In the genomic region with DNA sequence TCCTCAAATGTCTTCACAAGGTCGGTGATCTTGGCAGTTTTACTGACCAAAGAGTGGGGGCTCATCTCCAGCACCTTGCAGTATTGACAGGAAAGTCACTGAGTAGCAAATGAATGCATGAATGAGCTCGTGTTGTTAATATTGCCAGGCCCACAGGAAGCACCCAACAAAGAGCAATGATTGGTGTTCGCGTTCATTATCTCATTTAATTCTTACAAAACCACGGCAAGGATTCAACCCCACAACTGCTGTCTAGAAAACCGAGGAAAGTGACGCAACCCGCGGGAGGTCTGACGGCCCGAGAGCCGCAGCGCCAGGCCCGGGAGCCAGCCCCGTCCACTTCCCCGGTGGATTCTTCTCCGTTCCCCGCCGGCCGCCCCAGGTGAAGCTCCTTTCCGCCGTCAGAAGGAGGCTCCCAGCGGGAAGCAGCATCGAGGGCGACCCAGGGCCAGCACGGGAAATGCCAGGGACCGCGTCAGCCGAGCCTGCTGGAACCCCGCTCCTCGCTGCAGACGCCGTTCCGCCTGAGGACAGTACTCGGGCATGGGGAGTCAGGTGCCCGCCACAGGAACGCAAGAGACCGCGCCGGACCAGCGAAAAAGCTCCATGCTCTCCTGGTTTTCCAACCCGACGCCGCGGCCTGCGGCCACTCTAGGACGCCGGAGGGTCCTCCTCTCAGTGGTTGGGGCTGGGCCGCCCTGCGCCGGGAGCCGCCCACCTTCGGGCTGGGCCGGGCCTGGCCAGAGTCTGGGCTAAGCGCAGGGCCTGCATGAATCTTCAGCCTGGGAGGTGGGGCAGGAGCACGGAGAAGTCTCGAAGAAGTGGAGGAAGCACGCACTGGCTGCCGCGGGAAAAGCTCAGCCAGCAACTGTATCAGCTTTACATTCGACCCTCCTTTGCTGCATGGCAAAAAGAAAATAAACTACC, we compare ENCODE assay signal across 1 cellular context.
A peak's percentile ranks its signal among the peaks of the same experiment; 100 is the strongest.
TF ChIP-seq lines count a peak whose summit lies in the region.

No MANE protein-coding gene starts in this region.

TF ChIP-seq in GM12878, 131 proteins besides CTCF, POLR2A, EP300 and RAD21 (continued from another document and continues in another):
- TF ChIP-seq CEBPB (IDR thresholded peaks at IDR 0.05; ENCODE audit: borderline replicate concordance in 1 of 2, low read depth in 2 of 2, low read length in 2 of 2) (0 out of 4 replicates have a peak, but pooled peaks of 1 of the 2 experiments have one; percentile 12), PML (IDR thresholded peaks at IDR 0.05; ENCODE audit: low read length) (peak; percentile 54; the same call in 1 of the 2 replicates), GATAD2B (conservative IDR thresholded peaks at IDR 0.05; ENCODE audit: low read depth) (peak; percentile 82), ZNF24 (IDR thresholded peaks at IDR 0.05) (peak; percentile 61), SMC3 (IDR thresholded peaks at IDR 0.05; ENCODE audit: borderline replicate concordance, low read length) (no peak), IRF4 (IDR thresholded peaks at IDR 0.05; ENCODE audit: low read depth, low read length) (peak; percentile 29; the same call in 1 of the 2 replicates), ASH2L (IDR thresholded peaks at IDR 0.05; ENCODE audit: borderline replicate concordance, low read depth) (peak; percentile 89; the same call in 1 of the 2 replicates), POU2F2 (IDR thresholded peaks at IDR 0.05; ENCODE audit: borderline replicate concordance, low read depth, low read length) (peak; percentile 61; the same call in 1 of the 3 replicates), MXI1 (IDR thresholded peaks at IDR 0.05; ENCODE audit: low read depth, low read length) (peak; percentile 34; the same call in 1 of the 2 replicates), CBX5 (IDR thresholded peaks at IDR 0.05; ENCODE audit: low read depth) (peak; percentile 84; the same call in 1 of the 2 replicates), MYC (IDR thresholded peaks at IDR 0.05; ENCODE audit: insufficient read depth, insufficient read length, insufficient replicate concordance, low read length, severe bottlenecking) (peak; percentile 34), TBL1XR1 (IDR thresholded peaks at IDR 0.05; ENCODE audit: low read depth, low read length) (0 out of 2 replicates have a peak, but pooled peaks have one; percentile 19), BCL11A (IDR thresholded peaks at IDR 0.05; ENCODE audit: low read depth, low read length) (no peak), ZSCAN29 (IDR thresholded peaks at IDR 0.05) (no peak), SREBF1 (IDR thresholded peaks at IDR 0.05; ENCODE audit: low read length) (no peak), POLR2AphosphoS5 (IDR thresholded peaks at IDR 0.05; ENCODE audit: low read length) (peak; percentile 64), MTA3 (IDR thresholded peaks at IDR 0.05; ENCODE audit: borderline replicate concordance, low read length) (no peak), RAD51 (IDR thresholded peaks at IDR 0.05) (no peak), BRCA1 (IDR thresholded peaks at IDR 0.05; ENCODE audit: low read depth, low read length) (no peak), NFXL1 (IDR thresholded peaks at IDR 0.05; ENCODE audit: borderline replicate concordance) (no peak), STAT1 (conservative IDR thresholded peaks at IDR 0.05) (no peak), FOXK2 (IDR thresholded peaks at IDR 0.05) (no peak), ATF7 (IDR thresholded peaks at IDR 0.05; ENCODE audit: low read depth) (peak; percentile 55), MTA2 (IDR thresholded peaks at IDR 0.05; ENCODE audit: low read depth) (no peak), CHD1 (IDR thresholded peaks at IDR 0.05; ENCODE audit: low read depth, low read length) (no peak), SMARCA5 (IDR thresholded peaks at IDR 0.05) (0 out of 2 replicates have a peak, but pooled peaks have one; percentile 54), SPI1 (IDR thresholded peaks at IDR 0.05; ENCODE audit: borderline replicate concordance, insufficient read depth, low read depth, low read length) (no peak), ZBED1 (IDR thresholded peaks at IDR 0.05; ENCODE audit: borderline replicate concordance) (0 out of 2 replicates have a peak, but pooled peaks have one; percentile 10), IKZF1 (conservative IDR thresholded peaks at IDR 0.05) (peak; percentile 98), YBX1 (IDR thresholded peaks at IDR 0.05) (no peak), LARP7 (IDR thresholded peaks at IDR 0.05) (peak; percentile 89; the same call in 1 of the 2 replicates), KDM1A (IDR thresholded peaks at IDR 0.05; ENCODE audit: borderline replicate concordance) (no peak), TCF12 (IDR thresholded peaks at IDR 0.05; ENCODE audit: low read depth, low read length) (0 out of 2 replicates have a peak, but pooled peaks have one; percentile 21), CREB1 (IDR thresholded peaks at IDR 0.05; ENCODE audit: low read depth) (peak; percentile 87), POLR2AphosphoS2 (IDR thresholded peaks at IDR 0.05; ENCODE audit: low read depth, low read length) (no peak)
- TF ChIP-seq, protein P1, sequence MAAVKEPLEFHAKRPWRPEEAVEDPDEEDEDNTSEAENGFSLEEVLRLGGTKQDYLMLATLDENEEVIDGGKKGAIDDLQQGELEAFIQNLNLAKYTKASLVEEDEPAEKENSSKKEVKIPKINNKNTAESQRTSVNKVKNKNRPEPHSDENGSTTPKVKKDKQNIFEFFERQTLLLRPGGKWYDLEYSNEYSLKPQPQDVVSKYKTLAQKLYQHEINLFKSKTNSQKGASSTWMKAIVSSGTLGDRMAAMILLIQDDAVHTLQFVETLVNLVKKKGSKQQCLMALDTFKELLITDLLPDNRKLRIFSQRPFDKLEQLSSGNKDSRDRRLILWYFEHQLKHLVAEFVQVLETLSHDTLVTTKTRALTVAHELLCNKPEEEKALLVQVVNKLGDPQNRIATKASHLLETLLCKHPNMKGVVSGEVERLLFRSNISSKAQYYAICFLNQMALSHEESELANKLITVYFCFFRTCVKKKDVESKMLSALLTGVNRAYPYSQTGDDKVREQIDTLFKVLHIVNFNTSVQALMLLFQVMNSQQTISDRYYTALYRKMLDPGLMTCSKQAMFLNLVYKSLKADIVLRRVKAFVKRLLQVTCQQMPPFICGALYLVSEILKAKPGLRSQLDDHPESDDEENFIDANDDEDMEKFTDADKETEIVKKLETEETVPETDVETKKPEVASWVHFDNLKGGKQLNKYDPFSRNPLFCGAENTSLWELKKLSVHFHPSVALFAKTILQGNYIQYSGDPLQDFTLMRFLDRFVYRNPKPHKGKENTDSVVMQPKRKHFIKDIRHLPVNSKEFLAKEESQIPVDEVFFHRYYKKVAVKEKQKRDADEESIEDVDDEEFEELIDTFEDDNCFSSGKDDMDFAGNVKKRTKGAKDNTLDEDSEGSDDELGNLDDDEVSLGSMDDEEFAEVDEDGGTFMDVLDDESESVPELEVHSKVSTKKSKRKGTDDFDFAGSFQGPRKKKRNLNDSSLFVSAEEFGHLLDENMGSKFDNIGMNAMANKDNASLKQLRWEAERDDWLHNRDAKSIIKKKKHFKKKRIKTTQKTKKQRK (IDR thresholded peaks at IDR 0.05; ENCODE audit: low read depth, low read length), result no peak
- TF ChIP-seq, protein P2, sequence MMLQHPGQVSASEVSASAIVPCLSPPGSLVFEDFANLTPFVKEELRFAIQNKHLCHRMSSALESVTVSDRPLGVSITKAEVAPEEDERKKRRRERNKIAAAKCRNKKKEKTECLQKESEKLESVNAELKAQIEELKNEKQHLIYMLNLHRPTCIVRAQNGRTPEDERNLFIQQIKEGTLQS (IDR thresholded peaks at IDR 0.05; ENCODE audit: borderline replicate concordance, extremely low read depth, low read depth, low read length), result no peak
- TF ChIP-seq, protein P3, sequence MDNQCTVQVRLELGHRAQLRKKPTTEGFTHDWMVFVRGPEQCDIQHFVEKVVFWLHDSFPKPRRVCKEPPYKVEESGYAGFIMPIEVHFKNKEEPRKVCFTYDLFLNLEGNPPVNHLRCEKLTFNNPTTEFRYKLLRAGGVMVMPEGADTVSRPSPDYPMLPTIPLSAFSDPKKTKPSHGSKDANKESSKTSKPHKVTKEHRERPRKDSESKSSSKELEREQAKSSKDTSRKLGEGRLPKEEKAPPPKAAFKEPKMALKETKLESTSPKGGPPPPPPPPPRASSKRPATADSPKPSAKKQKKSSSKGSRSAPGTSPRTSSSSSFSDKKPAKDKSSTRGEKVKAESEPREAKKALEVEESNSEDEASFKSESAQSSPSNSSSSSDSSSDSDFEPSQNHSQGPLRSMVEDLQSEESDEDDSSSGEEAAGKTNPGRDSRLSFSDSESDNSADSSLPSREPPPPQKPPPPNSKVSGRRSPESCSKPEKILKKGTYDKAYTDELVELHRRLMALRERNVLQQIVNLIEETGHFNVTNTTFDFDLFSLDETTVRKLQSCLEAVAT (IDR thresholded peaks at IDR 0.05), result no peak
- TF ChIP-seq, protein P4, sequence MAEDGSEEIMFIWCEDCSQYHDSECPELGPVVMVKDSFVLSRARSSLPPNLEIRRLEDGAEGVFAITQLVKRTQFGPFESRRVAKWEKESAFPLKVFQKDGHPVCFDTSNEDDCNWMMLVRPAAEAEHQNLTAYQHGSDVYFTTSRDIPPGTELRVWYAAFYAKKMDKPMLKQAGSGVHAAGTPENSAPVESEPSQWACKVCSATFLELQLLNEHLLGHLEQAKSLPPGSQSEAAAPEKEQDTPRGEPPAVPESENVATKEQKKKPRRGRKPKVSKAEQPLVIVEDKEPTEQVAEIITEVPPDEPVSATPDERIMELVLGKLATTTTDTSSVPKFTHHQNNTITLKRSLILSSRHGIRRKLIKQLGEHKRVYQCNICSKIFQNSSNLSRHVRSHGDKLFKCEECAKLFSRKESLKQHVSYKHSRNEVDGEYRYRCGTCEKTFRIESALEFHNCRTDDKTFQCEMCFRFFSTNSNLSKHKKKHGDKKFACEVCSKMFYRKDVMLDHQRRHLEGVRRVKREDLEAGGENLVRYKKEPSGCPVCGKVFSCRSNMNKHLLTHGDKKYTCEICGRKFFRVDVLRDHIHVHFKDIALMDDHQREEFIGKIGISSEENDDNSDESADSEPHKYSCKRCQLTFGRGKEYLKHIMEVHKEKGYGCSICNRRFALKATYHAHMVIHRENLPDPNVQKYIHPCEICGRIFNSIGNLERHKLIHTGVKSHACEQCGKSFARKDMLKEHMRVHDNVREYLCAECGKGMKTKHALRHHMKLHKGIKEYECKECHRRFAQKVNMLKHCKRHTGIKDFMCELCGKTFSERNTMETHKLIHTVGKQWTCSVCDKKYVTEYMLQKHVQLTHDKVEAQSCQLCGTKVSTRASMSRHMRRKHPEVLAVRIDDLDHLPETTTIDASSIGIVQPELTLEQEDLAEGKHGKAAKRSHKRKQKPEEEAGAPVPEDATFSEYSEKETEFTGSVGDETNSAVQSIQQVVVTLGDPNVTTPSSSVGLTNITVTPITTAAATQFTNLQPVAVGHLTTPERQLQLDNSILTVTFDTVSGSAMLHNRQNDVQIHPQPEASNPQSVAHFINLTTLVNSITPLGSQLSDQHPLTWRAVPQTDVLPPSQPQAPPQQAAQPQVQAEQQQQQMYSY (CRISPR knock-in tag; IDR thresholded peaks at IDR 0.05), result no peak
- TF ChIP-seq, protein P5, sequence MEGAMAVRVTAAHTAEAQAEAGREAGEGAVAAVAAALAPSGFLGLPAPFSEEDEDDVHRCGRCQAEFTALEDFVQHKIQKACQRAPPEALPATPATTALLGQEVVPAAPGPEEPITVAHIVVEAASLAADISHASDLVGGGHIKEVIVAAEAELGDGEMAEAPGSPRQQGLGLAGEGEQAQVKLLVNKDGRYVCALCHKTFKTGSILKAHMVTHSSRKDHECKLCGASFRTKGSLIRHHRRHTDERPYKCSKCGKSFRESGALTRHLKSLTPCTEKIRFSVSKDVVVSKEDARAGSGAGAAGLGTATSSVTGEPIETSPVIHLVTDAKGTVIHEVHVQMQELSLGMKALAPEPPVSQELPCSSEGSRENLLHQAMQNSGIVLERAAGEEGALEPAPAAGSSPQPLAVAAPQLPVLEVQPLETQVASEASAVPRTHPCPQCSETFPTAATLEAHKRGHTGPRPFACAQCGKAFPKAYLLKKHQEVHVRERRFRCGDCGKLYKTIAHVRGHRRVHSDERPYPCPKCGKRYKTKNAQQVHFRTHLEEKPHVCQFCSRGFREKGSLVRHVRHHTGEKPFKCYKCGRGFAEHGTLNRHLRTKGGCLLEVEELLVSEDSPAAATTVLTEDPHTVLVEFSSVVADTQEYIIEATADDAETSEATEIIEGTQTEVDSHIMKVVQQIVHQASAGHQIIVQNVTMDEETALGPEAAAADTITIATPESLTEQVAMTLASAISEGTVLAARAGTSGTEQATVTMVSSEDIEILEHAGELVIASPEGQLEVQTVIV (IDR thresholded peaks at IDR 0.05; ENCODE audit: borderline replicate concordance, partially characterized antibody), result no peak
- TF ChIP-seq, protein P6, sequence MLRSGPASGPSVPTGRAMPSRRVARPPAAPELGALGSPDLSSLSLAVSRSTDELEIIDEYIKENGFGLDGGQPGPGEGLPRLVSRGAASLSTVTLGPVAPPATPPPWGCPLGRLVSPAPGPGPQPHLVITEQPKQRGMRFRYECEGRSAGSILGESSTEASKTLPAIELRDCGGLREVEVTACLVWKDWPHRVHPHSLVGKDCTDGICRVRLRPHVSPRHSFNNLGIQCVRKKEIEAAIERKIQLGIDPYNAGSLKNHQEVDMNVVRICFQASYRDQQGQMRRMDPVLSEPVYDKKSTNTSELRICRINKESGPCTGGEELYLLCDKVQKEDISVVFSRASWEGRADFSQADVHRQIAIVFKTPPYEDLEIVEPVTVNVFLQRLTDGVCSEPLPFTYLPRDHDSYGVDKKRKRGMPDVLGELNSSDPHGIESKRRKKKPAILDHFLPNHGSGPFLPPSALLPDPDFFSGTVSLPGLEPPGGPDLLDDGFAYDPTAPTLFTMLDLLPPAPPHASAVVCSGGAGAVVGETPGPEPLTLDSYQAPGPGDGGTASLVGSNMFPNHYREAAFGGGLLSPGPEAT (IDR thresholded peaks at IDR 0.05; ENCODE audit: low read depth), result peak; percentile 76; the same call in 1 of the 2 replicates
- TF ChIP-seq, protein P7, sequence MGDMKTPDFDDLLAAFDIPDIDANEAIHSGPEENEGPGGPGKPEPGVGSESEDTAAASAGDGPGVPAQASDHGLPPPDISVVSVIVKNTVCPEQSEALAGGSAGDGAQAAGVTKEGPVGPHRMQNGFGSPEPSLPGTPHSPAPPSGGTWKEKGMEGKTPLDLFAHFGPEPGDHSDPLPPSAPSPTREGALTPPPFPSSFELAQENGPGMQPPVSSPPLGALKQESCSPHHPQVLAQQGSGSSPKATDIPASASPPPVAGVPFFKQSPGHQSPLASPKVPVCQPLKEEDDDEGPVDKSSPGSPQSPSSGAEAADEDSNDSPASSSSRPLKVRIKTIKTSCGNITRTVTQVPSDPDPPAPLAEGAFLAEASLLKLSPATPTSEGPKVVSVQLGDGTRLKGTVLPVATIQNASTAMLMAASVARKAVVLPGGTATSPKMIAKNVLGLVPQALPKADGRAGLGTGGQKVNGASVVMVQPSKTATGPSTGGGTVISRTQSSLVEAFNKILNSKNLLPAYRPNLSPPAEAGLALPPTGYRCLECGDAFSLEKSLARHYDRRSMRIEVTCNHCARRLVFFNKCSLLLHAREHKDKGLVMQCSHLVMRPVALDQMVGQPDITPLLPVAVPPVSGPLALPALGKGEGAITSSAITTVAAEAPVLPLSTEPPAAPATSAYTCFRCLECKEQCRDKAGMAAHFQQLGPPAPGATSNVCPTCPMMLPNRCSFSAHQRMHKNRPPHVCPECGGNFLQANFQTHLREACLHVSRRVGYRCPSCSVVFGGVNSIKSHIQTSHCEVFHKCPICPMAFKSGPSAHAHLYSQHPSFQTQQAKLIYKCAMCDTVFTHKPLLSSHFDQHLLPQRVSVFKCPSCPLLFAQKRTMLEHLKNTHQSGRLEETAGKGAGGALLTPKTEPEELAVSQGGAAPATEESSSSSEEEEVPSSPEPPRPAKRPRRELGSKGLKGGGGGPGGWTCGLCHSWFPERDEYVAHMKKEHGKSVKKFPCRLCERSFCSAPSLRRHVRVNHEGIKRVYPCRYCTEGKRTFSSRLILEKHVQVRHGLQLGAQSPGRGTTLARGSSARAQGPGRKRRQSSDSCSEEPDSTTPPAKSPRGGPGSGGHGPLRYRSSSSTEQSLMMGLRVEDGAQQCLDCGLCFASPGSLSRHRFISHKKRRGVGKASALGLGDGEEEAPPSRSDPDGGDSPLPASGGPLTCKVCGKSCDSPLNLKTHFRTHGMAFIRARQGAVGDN (IDR thresholded peaks at IDR 0.05), result peak; percentile 75; the same call in 1 of the 2 replicates
